In genomic region chr11:125941606-125942275, GRCh38 we compare ENCODE assay signal across 9 cellular contexts. TPM values are rescaled to one million over a fixed set of nuclear protein-coding genes. Genes with fewer than 3 reads are reported as not detected.
DNase-seq lines count a peak whose midpoint lies in the region; ATAC-seq and TF ChIP-seq lines count a peak whose summit lies in the region.
"Had no signal": no experiment of that assay in that cellular context is flagged by ENCODE, and none has a peak within 500 bp of the region (broad histone marks: within the 10 kb centered on the region; RNA-seq: fewer than 3 reads in every experiment).

No MANE protein-coding gene starts in this region.

- intact Hi-C loops in ascending aorta (cut with DNase I), result loop anchor here (5.0 kb wide), 1 partner anchor 251 kb away; no protein-coding TSS in a partner anchor

- DNase-seq in LNCaP clone FGC (ENCODE audit: low read depth) (no peak), SK-MEL-5 (ENCODE audit: low read depth, low spot score) (peak; percentile 43), ascending aorta (ENCODE audit: low spot score in 2 of 2) (no peak)
- peak; percentile 18 to 45 for DNase-seq in stimulated activated CD4-positive, alpha-beta T cell treated with anti-CD3 and anti-CD28 coated beads, Interleukin-1b, Interleukin-23, amount 100 ng/mL, for 4 hours (ENCODE audit: low read depth in 2 of 2)

- TF ChIP-seq CTCF in GM12872 (IDR thresholded peaks at IDR 0.05; ENCODE audit: insufficient read depth, low read depth, low read length) (peak; percentile 76), LNCaP clone FGC (IDR thresholded peaks at IDR 0.05; ENCODE audit: control insufficient read depth, extremely low read depth, insufficient read depth) (peak; percentile 90), ascending aorta (IDR thresholded peaks at IDR 0.05) (peak in 2 of 3 experiments; percentile 16 to 48)

- H3K36me3 ChIP-seq in ascending aorta (no peaks in the 10 kb centered on the region), iPS-18a (ENCODE audit: control insufficient read depth, low read depth, low read length) (no peaks in the 10 kb centered on the region)

- no peak overlapping the region for H3K4me3 ChIP-seq in LNCaP clone FGC (ENCODE audit: low read depth, low read length)
- no peak overlapping the region for H3K4me3 ChIP-seq in ascending aorta
- H3K4me3 ChIP-seq in iPS-18a (ENCODE audit: low read length), result no peak overlapping the region

- H3K27ac ChIP-seq in ascending aorta (no peak overlapping the region), iPS-18a (ENCODE audit: low read length) (no peak overlapping the region)

- in situ Hi-C loops in SK-MEL-5 (cut with HindIII; ENCODE audit: low pct_unique_long_range_greater_than_20kb, low sequenced_read_pairs), result no loop called here

- ATAC-seq in HG02763 (IDR thresholded peaks at IDR 0.05; ENCODE audit: unreplicated experiment) (no peak), HG02678 (IDR thresholded peaks at IDR 0.05; ENCODE audit: unreplicated experiment) (no peak)

- H3K9ac ChIP-seq in iPS-18a (ENCODE audit: low read length), result peak overlapping the region; percentile 12

- H3K4me1 ChIP-seq in ascending aorta, result no peaks in the 10 kb centered on the region
- peaks cover 18% of the 10 kb centered on the region for H3K4me1 ChIP-seq in iPS-18a (ENCODE audit: control insufficient read depth, low read depth, low read length)

- H3K9me3 ChIP-seq in ascending aorta, result no peaks in the 10 kb centered on the region
- no peaks in the 10 kb centered on the region for H3K9me3 ChIP-seq in iPS-18a (ENCODE audit: control insufficient read depth, low read depth, low read length)

- no peaks in the 10 kb centered on the region for H3K27me3 ChIP-seq in ascending aorta
- H3K27me3 ChIP-seq in iPS-18a (ENCODE audit: control insufficient read depth, insufficient read depth, low read length), result no peaks in the 10 kb centered on the region

RNA-seq across cellular contexts. Expression of gene VSIG10L2, which starts 4.1 kb away (rescaled TPM):
- total RNA-seq in SK-MEL-5 (2014; rRNA removed; shearing (Covaris generic)), result not detected in 2 replicates
- polyA plus RNA-seq in SK-MEL-5 (2015; cell fraction: cytosol; rRNA removed), result not detected in 2 replicates
- not detected in 2 replicates for polyA plus RNA-seq in SK-MEL-5 (2015; cell fraction: nucleus; rRNA removed)
- not detected for total RNA-seq in ascending aorta
- total RNA-seq: activated CD8-positive, alpha-beta memory T cell treated with anti-CD3 and anti-CD28 coated beads for 36 hours had no signal

RNA-seq across cellular contexts. Expression of gene DDX25, which starts 37.4 kb away (rescaled TPM):
- total RNA-seq in SK-MEL-5 (2014; rRNA removed; shearing (Covaris generic)), result 0.96 and 1.5 TPM in 2 replicates
- 1.4 and 1.6 TPM in 2 replicates for polyA plus RNA-seq in SK-MEL-5 (2015; cell fraction: cytosol; rRNA removed)
- 4.8 and 6.3 TPM in 2 replicates for polyA plus RNA-seq in SK-MEL-5 (2015; cell fraction: nucleus; rRNA removed)
- not detected for total RNA-seq in ascending aorta

RNA-seq across cellular contexts. Expression of gene PUS3, which starts 38.7 kb away (rescaled TPM):
- 15.5 and 15.6 TPM in 2 replicates for total RNA-seq in SK-MEL-5 (2014; rRNA removed; shearing (Covaris generic))
- polyA plus RNA-seq in SK-MEL-5 (2015; cell fraction: cytosol; rRNA removed), result 13.4 and 14.2 TPM in 2 replicates
- 11.5 and 13.3 TPM in 2 replicates for polyA plus RNA-seq in SK-MEL-5 (2015; cell fraction: nucleus; rRNA removed)
- 31.3 TPM for total RNA-seq in ascending aorta

RNA-seq across cellular contexts. Expression of gene HYLS1, which starts 54.3 kb away (rescaled TPM):
- total RNA-seq in SK-MEL-5 (2014; rRNA removed; shearing (Covaris generic)), result 15.0 and 17.9 TPM in 2 replicates
- polyA plus RNA-seq in SK-MEL-5 (2015; cell fraction: cytosol; rRNA removed), result 7.3 and 11.4 TPM in 2 replicates
- 10.8 and 15.6 TPM in 2 replicates for polyA plus RNA-seq in SK-MEL-5 (2015; cell fraction: nucleus; rRNA removed)
- 6.5 TPM for total RNA-seq in ascending aorta

Comparison
In these comparisons a context has a peak if more than half of its experiments do, and no peak if none do; other contexts are left out.
1. CTCF ChIP-seq: peak in every context shown above with its lines; median percentile 90 in LNCaP clone FGC; 76 in GM12872; 32 in ascending aorta.
2. DNase-seq: peak in SK-MEL-5 (single experiment) and stimulated activated CD4-positive, alpha-beta T cell treated with anti-CD3 and anti-CD28 coated beads, Interleukin-1b, Interleukin-23, amount 100 ng/mL, for 4 hours (2 of 2); none in LNCaP clone FGC (single experiment) and ascending aorta (0 of 2).